Comparison of ENCODE assay signal across 1 cellular context in the genomic region with DNA sequence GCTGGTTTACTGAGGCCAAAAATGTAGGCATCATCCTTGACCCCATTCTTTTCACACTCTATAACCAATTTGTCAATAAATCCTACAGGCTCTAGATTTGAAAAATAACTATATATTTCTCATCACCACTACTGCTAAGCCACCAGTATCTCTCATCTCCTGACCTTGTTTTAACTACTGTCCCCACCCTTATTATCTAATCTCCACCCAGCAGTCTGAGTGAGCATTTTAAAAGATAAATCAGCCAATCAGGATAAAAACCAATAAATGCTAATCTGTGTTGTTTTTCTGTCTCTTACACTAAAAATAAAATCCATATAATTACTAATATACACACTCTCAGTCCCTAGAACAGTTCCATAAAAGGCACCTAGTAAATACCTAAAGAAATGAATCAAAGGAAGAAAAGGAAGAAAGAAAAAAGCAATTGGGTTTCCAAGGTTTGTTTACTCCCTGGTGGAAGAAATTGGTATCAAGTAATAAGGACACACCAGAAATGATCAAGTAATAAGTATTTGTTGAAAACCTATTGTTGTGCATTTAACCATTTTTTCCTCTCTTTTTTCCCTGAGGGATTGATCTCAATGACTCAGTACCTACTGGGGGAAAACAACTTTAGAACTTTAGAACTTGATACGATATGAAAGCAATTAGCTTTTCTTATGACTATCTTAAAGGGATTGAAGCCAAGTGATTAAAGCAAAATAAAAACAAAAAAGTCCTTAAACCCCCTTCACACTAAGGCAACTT.
TF ChIP-seq lines count a peak whose summit lies in the region.

No MANE protein-coding gene starts in this region.

TF ChIP-seq in K562, 482 proteins besides CTCF, POLR2A, EP300 and RAD21 (continued from another document and continues in another):
- peak; percentile 22; the same call in 1 of the 2 replicates for TF ChIP-seq SOX6 (IDR thresholded peaks at IDR 0.05)
- TF ChIP-seq, protein P1, sequence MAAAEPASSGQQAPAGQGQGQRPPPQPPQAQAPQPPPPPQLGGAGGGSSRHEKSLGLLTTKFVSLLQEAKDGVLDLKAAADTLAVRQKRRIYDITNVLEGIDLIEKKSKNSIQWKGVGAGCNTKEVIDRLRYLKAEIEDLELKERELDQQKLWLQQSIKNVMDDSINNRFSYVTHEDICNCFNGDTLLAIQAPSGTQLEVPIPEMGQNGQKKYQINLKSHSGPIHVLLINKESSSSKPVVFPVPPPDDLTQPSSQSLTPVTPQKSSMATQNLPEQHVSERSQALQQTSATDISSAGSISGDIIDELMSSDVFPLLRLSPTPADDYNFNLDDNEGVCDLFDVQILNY (CRISPR knock-in tag; IDR thresholded peaks at IDR 0.05), result no peak
- TF ChIP-seq ZFP36 (IDR thresholded peaks at IDR 0.05; ENCODE audit: low read depth, low read length, partially characterized antibody), result no peak
- peak; percentile 42; the same call in 1 of the 2 replicates for TF ChIP-seq TCF3 (CRISPR knock-in tag; IDR thresholded peaks at IDR 0.05)
- TF ChIP-seq, protein P2, sequence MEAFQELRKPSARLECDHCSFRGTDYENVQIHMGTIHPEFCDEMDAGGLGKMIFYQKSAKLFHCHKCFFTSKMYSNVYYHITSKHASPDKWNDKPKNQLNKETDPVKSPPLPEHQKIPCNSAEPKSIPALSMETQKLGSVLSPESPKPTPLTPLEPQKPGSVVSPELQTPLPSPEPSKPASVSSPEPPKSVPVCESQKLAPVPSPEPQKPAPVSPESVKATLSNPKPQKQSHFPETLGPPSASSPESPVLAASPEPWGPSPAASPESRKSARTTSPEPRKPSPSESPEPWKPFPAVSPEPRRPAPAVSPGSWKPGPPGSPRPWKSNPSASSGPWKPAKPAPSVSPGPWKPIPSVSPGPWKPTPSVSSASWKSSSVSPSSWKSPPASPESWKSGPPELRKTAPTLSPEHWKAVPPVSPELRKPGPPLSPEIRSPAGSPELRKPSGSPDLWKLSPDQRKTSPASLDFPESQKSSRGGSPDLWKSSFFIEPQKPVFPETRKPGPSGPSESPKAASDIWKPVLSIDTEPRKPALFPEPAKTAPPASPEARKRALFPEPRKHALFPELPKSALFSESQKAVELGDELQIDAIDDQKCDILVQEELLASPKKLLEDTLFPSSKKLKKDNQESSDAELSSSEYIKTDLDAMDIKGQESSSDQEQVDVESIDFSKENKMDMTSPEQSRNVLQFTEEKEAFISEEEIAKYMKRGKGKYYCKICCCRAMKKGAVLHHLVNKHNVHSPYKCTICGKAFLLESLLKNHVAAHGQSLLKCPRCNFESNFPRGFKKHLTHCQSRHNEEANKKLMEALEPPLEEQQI (IDR thresholded peaks at IDR 0.05), result 0 out of 2 replicates have a peak, but pooled peaks have one; percentile 36
- TF ChIP-seq GATAD2B (IDR thresholded peaks at IDR 0.05; ENCODE audit: borderline replicate concordance), result 0 out of 2 replicates have a peak, but pooled peaks have one; percentile 18
- TF ChIP-seq TCF7 (IDR thresholded peaks at IDR 0.05; ENCODE audit: borderline replicate concordance), result no peak
- TF ChIP-seq KHSRP (IDR thresholded peaks at IDR 0.05), result no peak
- TF ChIP-seq HNRNPL (IDR thresholded peaks at IDR 0.05; ENCODE audit: low read depth, low read length), result no peak
- peak; percentile 49; the same call in 1 of the 2 replicates for TF ChIP-seq SMARCE1 (IDR thresholded peaks at IDR 0.05)
- TF ChIP-seq POLR3A (IDR thresholded peaks at IDR 0.05; ENCODE audit: borderline replicate concordance, extremely low read depth, insufficient read depth, insufficient read length), result no peak
- peak; percentile 78 for TF ChIP-seq FOXM1 (IDR thresholded peaks at IDR 0.05; ENCODE audit: low read depth)
- TF ChIP-seq FOXM1 (CRISPR knock-in tag; IDR thresholded peaks at IDR 0.05; ENCODE audit: low read depth), result no peak
- no peak for TF ChIP-seq EWSR1 (IDR thresholded peaks at IDR 0.05; ENCODE audit: borderline replicate concordance, low read depth, partially characterized antibody)
- TF ChIP-seq ZNF212 (CRISPR knock-in tag; IDR thresholded peaks at IDR 0.05), result no peak
- TF ChIP-seq RBM14 (IDR thresholded peaks at IDR 0.05; ENCODE audit: borderline replicate concordance, insufficient read depth, low read depth, low read length), result no peak
- no peak for TF ChIP-seq ZNF830 (CRISPR knock-in tag; IDR thresholded peaks at IDR 0.05)
- TF ChIP-seq HNRNPH1 (optimal IDR thresholded peaks at IDR 0.05; ENCODE audit: low read depth, low read length), result no peak
- TF ChIP-seq, protein P3, sequence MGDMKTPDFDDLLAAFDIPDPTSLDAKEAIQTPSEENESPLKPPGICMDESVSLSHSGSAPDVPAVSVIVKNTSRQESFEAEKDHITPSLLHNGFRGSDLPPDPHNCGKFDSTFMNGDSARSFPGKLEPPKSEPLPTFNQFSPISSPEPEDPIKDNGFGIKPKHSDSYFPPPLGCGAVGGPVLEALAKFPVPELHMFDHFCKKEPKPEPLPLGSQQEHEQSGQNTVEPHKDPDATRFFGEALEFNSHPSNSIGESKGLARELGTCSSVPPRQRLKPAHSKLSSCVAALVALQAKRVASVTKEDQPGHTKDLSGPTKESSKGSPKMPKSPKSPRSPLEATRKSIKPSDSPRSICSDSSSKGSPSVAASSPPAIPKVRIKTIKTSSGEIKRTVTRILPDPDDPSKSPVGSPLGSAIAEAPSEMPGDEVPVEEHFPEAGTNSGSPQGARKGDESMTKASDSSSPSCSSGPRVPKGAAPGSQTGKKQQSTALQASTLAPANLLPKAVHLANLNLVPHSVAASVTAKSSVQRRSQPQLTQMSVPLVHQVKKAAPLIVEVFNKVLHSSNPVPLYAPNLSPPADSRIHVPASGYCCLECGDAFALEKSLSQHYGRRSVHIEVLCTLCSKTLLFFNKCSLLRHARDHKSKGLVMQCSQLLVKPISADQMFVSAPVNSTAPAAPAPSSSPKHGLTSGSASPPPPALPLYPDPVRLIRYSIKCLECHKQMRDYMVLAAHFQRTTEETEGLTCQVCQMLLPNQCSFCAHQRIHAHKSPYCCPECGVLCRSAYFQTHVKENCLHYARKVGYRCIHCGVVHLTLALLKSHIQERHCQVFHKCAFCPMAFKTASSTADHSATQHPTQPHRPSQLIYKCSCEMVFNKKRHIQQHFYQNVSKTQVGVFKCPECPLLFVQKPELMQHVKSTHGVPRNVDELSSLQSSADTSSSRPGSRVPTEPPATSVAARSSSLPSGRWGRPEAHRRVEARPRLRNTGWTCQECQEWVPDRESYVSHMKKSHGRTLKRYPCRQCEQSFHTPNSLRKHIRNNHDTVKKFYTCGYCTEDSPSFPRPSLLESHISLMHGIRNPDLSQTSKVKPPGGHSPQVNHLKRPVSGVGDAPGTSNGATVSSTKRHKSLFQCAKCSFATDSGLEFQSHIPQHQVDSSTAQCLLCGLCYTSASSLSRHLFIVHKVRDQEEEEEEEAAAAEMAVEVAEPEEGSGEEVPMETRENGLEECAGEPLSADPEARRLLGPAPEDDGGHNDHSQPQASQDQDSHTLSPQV (IDR thresholded peaks at IDR 0.05), result 0 out of 2 replicates have a peak, but pooled peaks have one; percentile 29
- TF ChIP-seq OTX1 (CRISPR knock-in tag; IDR thresholded peaks at IDR 0.05), result no peak
- no peak for TF ChIP-seq RBM15 (IDR thresholded peaks at IDR 0.05; ENCODE audit: insufficient read depth, low read length)
- no peak for TF ChIP-seq RBBP5 (IDR thresholded peaks at IDR 0.05; ENCODE audit: borderline replicate concordance, insufficient read depth, low read length, poor library complexity, severe bottlenecking)
- TF ChIP-seq, protein P4, sequence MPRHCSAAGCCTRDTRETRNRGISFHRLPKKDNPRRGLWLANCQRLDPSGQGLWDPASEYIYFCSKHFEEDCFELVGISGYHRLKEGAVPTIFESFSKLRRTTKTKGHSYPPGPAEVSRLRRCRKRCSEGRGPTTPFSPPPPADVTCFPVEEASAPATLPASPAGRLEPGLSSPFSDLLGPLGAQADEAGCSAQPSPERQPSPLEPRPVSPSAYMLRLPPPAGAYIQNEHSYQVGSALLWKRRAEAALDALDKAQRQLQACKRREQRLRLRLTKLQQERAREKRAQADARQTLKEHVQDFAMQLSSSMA (CRISPR knock-in tag; IDR thresholded peaks at IDR 0.05), result no peak
- no peak for TF ChIP-seq SNRNP70 (optimal IDR thresholded peaks at IDR 0.05; ENCODE audit: low read depth, low read length)
- TF ChIP-seq ILK (tag; IDR thresholded peaks at IDR 0.05; ENCODE audit: borderline replicate concordance, low read depth), result no peak
- TF ChIP-seq, protein P5, sequence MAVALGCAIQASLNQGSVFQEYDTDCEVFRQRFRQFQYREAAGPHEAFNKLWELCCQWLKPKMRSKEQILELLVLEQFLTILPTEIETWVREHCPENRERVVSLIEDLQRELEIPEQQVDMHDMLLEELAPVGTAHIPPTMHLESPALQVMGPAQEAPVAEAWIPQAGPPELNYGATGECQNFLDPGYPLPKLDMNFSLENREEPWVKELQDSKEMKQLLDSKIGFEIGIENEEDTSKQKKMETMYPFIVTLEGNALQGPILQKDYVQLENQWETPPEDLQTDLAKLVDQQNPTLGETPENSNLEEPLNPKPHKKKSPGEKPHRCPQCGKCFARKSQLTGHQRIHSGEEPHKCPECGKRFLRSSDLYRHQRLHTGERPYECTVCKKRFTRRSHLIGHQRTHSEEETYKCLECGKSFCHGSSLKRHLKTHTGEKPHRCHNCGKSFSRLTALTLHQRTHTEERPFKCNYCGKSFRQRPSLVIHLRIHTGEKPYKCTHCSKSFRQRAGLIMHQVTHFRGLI (CRISPR knock-in tag; IDR thresholded peaks at IDR 0.05), result no peak
- no peak for TF ChIP-seq SRSF3 (IDR thresholded peaks at IDR 0.05; ENCODE audit: insufficient read depth, low read length)
- TF ChIP-seq, protein P6, sequence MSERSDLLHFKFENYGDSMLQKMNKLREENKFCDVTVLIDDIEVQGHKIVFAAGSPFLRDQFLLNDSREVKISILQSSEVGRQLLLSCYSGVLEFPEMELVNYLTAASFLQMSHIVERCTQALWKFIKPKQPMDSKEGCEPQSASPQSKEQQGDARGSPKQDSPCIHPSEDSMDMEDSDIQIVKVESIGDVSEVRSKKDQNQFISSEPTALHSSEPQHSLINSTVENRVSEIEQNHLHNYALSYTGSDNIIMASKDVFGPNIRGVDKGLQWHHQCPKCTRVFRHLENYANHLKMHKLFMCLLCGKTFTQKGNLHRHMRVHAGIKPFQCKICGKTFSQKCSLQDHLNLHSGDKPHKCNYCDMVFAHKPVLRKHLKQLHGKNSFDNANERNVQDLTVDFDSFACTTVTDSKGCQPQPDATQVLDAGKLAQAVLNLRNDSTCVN (CRISPR knock-in tag; IDR thresholded peaks at IDR 0.05), result no peak
- no peak for TF ChIP-seq ZNF146 (CRISPR knock-in tag; IDR thresholded peaks at IDR 0.05; ENCODE audit: unreplicated experiment)
- no peak; a peak in 1 of 4 replicates for TF ChIP-seq TBL1XR1 (IDR thresholded peaks at IDR 0.05; ENCODE audit: low read length in 2 of 2)
- no peak for TF ChIP-seq ZNF584 (CRISPR knock-in tag; IDR thresholded peaks at IDR 0.05; ENCODE audit: low read depth)
- TF ChIP-seq KLF16 (IDR thresholded peaks at IDR 0.05), result no peak
- TF ChIP-seq SPI1 (IDR thresholded peaks at IDR 0.05; ENCODE audit: borderline replicate concordance, low read depth, low read length), result no peak
- TF ChIP-seq, protein P7, sequence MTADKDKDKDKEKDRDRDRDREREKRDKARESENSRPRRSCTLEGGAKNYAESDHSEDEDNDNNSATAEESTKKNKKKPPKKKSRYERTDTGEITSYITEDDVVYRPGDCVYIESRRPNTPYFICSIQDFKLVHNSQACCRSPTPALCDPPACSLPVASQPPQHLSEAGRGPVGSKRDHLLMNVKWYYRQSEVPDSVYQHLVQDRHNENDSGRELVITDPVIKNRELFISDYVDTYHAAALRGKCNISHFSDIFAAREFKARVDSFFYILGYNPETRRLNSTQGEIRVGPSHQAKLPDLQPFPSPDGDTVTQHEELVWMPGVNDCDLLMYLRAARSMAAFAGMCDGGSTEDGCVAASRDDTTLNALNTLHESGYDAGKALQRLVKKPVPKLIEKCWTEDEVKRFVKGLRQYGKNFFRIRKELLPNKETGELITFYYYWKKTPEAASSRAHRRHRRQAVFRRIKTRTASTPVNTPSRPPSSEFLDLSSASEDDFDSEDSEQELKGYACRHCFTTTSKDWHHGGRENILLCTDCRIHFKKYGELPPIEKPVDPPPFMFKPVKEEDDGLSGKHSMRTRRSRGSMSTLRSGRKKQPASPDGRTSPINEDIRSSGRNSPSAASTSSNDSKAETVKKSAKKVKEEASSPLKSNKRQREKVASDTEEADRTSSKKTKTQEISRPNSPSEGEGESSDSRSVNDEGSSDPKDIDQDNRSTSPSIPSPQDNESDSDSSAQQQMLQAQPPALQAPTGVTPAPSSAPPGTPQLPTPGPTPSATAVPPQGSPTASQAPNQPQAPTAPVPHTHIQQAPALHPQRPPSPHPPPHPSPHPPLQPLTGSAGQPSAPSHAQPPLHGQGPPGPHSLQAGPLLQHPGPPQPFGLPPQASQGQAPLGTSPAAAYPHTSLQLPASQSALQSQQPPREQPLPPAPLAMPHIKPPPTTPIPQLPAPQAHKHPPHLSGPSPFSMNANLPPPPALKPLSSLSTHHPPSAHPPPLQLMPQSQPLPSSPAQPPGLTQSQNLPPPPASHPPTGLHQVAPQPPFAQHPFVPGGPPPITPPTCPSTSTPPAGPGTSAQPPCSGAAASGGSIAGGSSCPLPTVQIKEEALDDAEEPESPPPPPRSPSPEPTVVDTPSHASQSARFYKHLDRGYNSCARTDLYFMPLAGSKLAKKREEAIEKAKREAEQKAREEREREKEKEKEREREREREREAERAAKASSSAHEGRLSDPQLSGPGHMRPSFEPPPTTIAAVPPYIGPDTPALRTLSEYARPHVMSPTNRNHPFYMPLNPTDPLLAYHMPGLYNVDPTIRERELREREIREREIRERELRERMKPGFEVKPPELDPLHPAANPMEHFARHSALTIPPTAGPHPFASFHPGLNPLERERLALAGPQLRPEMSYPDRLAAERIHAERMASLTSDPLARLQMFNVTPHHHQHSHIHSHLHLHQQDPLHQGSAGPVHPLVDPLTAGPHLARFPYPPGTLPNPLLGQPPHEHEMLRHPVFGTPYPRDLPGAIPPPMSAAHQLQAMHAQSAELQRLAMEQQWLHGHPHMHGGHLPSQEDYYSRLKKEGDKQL (CRISPR knock-in tag; IDR thresholded peaks at IDR 0.05; ENCODE audit: borderline replicate concordance), result no peak
- TF ChIP-seq EP400 (IDR thresholded peaks at IDR 0.05), result no peak
- no peak for TF ChIP-seq NFIX (CRISPR knock-in tag; IDR thresholded peaks at IDR 0.05; ENCODE audit: low read depth)
- no peak for TF ChIP-seq HNRNPK (IDR thresholded peaks at IDR 0.05; ENCODE audit: low read depth, low read length, poor library complexity, severe bottlenecking)
- TF ChIP-seq ZKSCAN1 (IDR thresholded peaks at IDR 0.05; ENCODE audit: low read depth, low read length), result no peak
- no peak for TF ChIP-seq IFI16 (CRISPR knock-in tag; IDR thresholded peaks at IDR 0.05)
- TF ChIP-seq, protein P8, sequence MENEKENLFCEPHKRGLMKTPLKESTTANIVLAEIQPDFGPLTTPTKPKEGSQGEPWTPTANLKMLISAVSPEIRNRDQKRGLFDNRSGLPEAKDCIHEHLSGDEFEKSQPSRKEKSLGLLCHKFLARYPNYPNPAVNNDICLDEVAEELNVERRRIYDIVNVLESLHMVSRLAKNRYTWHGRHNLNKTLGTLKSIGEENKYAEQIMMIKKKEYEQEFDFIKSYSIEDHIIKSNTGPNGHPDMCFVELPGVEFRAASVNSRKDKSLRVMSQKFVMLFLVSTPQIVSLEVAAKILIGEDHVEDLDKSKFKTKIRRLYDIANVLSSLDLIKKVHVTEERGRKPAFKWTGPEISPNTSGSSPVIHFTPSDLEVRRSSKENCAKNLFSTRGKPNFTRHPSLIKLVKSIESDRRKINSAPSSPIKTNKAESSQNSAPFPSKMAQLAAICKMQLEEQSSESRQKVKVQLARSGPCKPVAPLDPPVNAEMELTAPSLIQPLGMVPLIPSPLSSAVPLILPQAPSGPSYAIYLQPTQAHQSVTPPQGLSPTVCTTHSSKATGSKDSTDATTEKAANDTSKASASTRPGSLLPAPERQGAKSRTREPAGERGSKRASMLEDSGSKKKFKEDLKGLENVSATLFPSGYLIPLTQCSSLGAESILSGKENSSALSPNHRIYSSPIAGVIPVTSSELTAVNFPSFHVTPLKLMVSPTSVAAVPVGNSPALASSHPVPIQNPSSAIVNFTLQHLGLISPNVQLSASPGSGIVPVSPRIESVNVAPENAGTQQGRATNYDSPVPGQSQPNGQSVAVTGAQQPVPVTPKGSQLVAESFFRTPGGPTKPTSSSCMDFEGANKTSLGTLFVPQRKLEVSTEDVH (IDR thresholded peaks at IDR 0.05; ENCODE audit: low read depth, partially characterized antibody), result peak; percentile 3
